ENCODE assay signal across 14 cellular contexts in genomic region chr17:20092973-20093626, GRCh38.
DNase-seq lines count a peak whose midpoint lies in the region; ATAC-seq and TF ChIP-seq lines count a peak whose summit lies in the region.
"Had no signal": no experiment of that assay in that cellular context is flagged by ENCODE, and none has a peak within 500 bp of the region (broad histone marks: within the 10 kb centered on the region; RNA-seq: fewer than 3 reads in every experiment).

No MANE protein-coding gene starts in this region.

- intact Hi-C loops in prostate gland (cut with DNase I), result no loop called here

- peaks cover 13% of the 10 kb centered on the region for H3K27me3 Mint-ChIP-seq in osteocyte (ENCODE audit: unreplicated experiment)

- no peaks in the 10 kb centered on the region for H3K36me3 Mint-ChIP-seq in osteocyte (ENCODE audit: unreplicated experiment)

- H3K36me3 ChIP-seq in Peyer's patch (no peaks in the 10 kb centered on the region), prostate gland (no peaks in the 10 kb centered on the region)
- H3K36me3 ChIP-seq: WERI-Rb-1 had no signal

- CTCF ChIA-PET in RWPE1 (lab: Yijun Ruan, JAX), result no interaction called here

- H3K27me3 ChIP-seq in Peyer's patch, result no peaks in the 10 kb centered on the region
- H3K27me3 ChIP-seq in prostate gland (replicated peaks; ENCODE audit: insufficient read depth), result no peaks in the 10 kb centered on the region
- H3K27me3 ChIP-seq: body of pancreas, neutrophil, spleen had no signal

- TF ChIP-seq CTCF in Peyer's patch (IDR thresholded peaks at IDR 0.05) (no peak), osteocyte (IDR thresholded peaks at IDR 0.05) (no peak), RWPE1 (conservative IDR thresholded peaks at IDR 0.05; ENCODE audit: low read depth) (no peak), prostate gland (IDR thresholded peaks at IDR 0.05) (no peak)

- TF ChIP-seq POLR2A in Peyer's patch (IDR thresholded peaks at IDR 0.05), result no peak
- TF ChIP-seq POLR2A in prostate gland (IDR thresholded peaks at IDR 0.05), result no peak

- peak overlapping the region; percentile 45 for H3K27ac Mint-ChIP-seq in osteocyte (ENCODE audit: unreplicated experiment)

- H3K9me3 ChIP-seq in Peyer's patch (no peaks in the 10 kb centered on the region), prostate gland (no peaks in the 10 kb centered on the region)
- H3K9me3 ChIP-seq: body of pancreas, neutrophil, spleen had no signal

- DNase-seq in COLO668 (lab: John Stamatoyannopoulos, UW; ENCODE audit: unreplicated experiment), result peak; percentile 48
- peak; percentile 83 for DNase-seq in NCI-H1436 treated with DMSO at 0.1 percent for 48 hours (lab: John Stamatoyannopoulos, UW)
- DNase-seq in Peyer's patch, result no peak
- peak; percentile 21 for DNase-seq in osteocyte (ENCODE audit: extremely low spot score, unreplicated experiment)
- DNase-seq in RWPE1 (ENCODE audit: low spot score), result no peak
- DNase-seq in mucosa of gallbladder (ENCODE audit: low spot score), result no peak
- DNase-seq in prostate gland (ENCODE audit: low spot score), result no peak
- DNase-seq: activated effector memory CD4-positive, alpha-beta T cell treated with anti-CD3 and anti-CD28 coated beads, Interleukin-2, amount 50 U/mL, for 16 hours; body of pancreas; spleen; WERI-Rb-1 had no signal

- H3K4me3 ChIP-seq in Peyer's patch (no peak overlapping the region), prostate gland (no peak overlapping the region)
- H3K4me3 ChIP-seq: body of pancreas, spleen had no signal

- H3K4me1 ChIP-seq in Peyer's patch (no peaks in the 10 kb centered on the region), prostate gland (replicated peaks) (no peaks in the 10 kb centered on the region)

- 68% methylated on average over 2 of the region's 2 CpGs for WGBS in prostate gland

- H3K27ac ChIP-seq in Peyer's patch, result peak overlapping the region in 3 of 4 donors; percentile 26 to 71 (median 60)
- H3K27ac ChIP-seq in RWPE1, result no peak overlapping the region
- no peak overlapping the region for H3K27ac ChIP-seq in prostate gland
- H3K27ac ChIP-seq: neutrophil, WERI-Rb-1 had no signal

- POLR2A ChIA-PET in RWPE1 (lab: Yijun Ruan, JAX; ENCODE audit: low non-redundant PET), result no interaction called here

- peaks cover 41% of the 10 kb centered on the region for H3K4me1 Mint-ChIP-seq in osteocyte (ENCODE audit: unreplicated experiment)

- H3K4me3 Mint-ChIP-seq in osteocyte (ENCODE audit: unreplicated experiment), result no peak overlapping the region

- no peaks in the 10 kb centered on the region for H3K9me3 Mint-ChIP-seq in osteocyte (ENCODE audit: unreplicated experiment)

- no peak for ATAC-seq in HG02938 (IDR thresholded peaks at IDR 0.05; ENCODE audit: unreplicated experiment)
- ATAC-seq: body of pancreas, SK-N-SH treated with all-trans-retinoic acid at 6 μM for 48 hours had no signal

Comparison
In these comparisons a context has a peak if more than half of its experiments do, and no peak if none do; other contexts are left out.
1. DNase-seq: peak in COLO668 (single experiment), NCI-H1436 treated with DMSO at 0.1 percent for 48 hours (single experiment) and osteocyte (single experiment); none in Peyer's patch (0 of 3), RWPE1 (single experiment), mucosa of gallbladder (single experiment) and prostate gland (single experiment).
2. H3K27ac ChIP-seq: peak in Peyer's patch (3 of 4); none in RWPE1 (single experiment) and prostate gland (0 of 2).